ENCODE assay signal across 14 cellular contexts in the genomic region with DNA sequence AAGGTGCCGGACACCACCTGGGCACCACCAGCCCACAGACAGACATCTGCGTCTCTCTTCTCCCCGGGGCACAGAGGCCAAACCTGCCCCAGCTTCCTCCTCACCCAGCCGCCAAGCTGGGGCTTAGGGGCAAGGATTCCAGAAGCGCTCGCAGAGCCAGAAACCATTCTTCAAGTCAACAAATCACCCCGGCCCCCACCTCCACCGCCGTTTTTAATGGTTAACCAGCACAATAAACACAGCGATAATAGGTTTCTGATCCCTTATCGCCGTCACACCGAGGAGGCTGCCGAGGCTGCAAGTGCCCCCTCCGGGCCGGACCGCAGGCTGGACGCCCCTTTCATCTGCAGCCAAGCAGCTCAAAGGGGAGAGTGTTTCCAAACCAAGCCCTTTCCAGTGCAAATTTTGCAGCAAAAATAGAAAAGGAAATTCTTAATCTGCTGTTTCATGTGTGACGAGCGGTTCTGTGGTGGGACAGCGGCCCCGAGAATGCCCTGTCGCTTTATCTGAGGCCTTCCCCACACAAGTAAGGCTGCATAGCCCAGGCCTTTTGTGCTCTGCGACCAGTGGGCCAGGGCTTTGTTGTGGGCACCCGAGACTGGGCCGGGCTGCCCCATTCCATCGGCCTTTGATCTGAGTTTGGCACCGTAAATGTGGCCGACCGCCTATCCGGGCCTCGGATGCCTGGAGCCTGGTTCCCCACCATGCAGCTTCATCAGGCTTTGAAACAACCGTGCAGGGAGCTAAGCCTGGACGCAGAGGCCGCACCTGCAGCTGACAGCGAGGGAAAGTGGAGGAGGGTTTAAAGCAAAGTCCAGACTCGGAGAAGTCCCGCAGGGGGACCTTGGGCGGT.
DNase-seq lines count a peak whose midpoint lies in the region; ATAC-seq and TF ChIP-seq lines count a peak whose summit lies in the region.
"Had no signal": no experiment of that assay in that cellular context is flagged by ENCODE, and none has a peak within 500 bp of the region (broad histone marks: within the 10 kb centered on the region; RNA-seq: fewer than 3 reads in every experiment).

No MANE protein-coding gene starts in this region.

- TF ChIP-seq POLR2A in spleen (IDR thresholded peaks at IDR 0.05): no peak

- no peak overlapping the region for H3K4me3 Mint-ChIP-seq in activated CD8-positive, alpha-beta memory T cell treated with anti-CD3 and anti-CD28 coated beads, Interleukin-2, amount 10 ng/mL, durations not matched to agents 7 days and 5 days
- H3K4me3 Mint-ChIP-seq: dendritic cell treated with granulocyte-macrophage colony-stimulating factor and Interleukin-4, amounts not matched to agents 40 ng/mL and 50 ng/mL, for 4 days had no signal

- H3K9me3 Mint-ChIP-seq in activated CD8-positive, alpha-beta memory T cell treated with anti-CD3 and anti-CD28 coated beads, Interleukin-2, amount 10 ng/mL, durations not matched to agents 7 days and 5 days (ENCODE audit: low read depth): no peaks in the 10 kb centered on the region
- H3K9me3 Mint-ChIP-seq: dendritic cell treated with granulocyte-macrophage colony-stimulating factor and Interleukin-4, amounts not matched to agents 40 ng/mL and 50 ng/mL, for 4 days had no signal

- no peak overlapping the region for H3K4me3 ChIP-seq in left lung
- no peak overlapping the region for H3K4me3 ChIP-seq in spleen
- H3K4me3 ChIP-seq: adrenal gland had no signal

- H3K36me3 ChIP-seq in left lung (no peaks in the 10 kb centered on the region), spleen (no peaks in the 10 kb centered on the region)
- H3K36me3 ChIP-seq: adrenal gland had no signal

- peak; percentile 45 for DNase-seq in activated CD8-positive, alpha-beta memory T cell treated with anti-CD3 and anti-CD28 coated beads, Interleukin-2, amount 50 U/mL, for 48 hours
- no peak for DNase-seq in activated CD8-positive, alpha-beta memory T cell treated with anti-CD3 and anti-CD28 coated beads, Interleukin-2, amount 10 ng/mL, durations not matched to agents 7 days and 5 days
- DNase-seq in SW480 (ENCODE audit: low spot score) (peak; percentile 99), left lung (peak; percentile 22 to 61), spleen (peak; percentile 67), inferior parietal cortex (ENCODE audit: extremely low spot score) (no peak), ACHN (no peak)
- DNase-seq: Karpas-422, NCI-H2081, NCI-H82, SHP77 treated with DMSO at 0.1 percent for 48 hours had no signal

- H3K4me1 Mint-ChIP-seq in activated CD8-positive, alpha-beta memory T cell treated with anti-CD3 and anti-CD28 coated beads, Interleukin-2, amount 10 ng/mL, durations not matched to agents 7 days and 5 days: no peaks in the 10 kb centered on the region

- 70 to 81% (median 72%) methylated on average over 31 to 39 of the region's 39 CpGs for WGBS in spleen, 5 donors

- no peak overlapping the region for H3K27ac ChIP-seq in left lung
- no peak overlapping the region for H3K27ac ChIP-seq in spleen
- H3K27ac ChIP-seq: adrenal gland had no signal

- CTCF ChIA-PET in activated CD8-positive, alpha-beta memory T cell treated with anti-CD3 and anti-CD28 coated beads, Interleukin-2, amount 10 ng/mL, durations not matched to agents 7 days and 5 days (lab: Charles Lee): no interaction called here

- H3K4me1 ChIP-seq in left lung (no peaks in the 10 kb centered on the region), spleen (peaks cover 0 to 27% (median 11%) of the 10 kb centered on the region in 6 donors)
- H3K4me1 ChIP-seq: adrenal gland had no signal

- intact Hi-C loops in left lung (cut with DNase I): no loop called here
- intact Hi-C loops in spleen (cut with DNase I; ENCODE audit: low total_unique reads): no loop called here

- no peaks in the 10 kb centered on the region for H3K36me3 Mint-ChIP-seq in activated CD8-positive, alpha-beta memory T cell treated with anti-CD3 and anti-CD28 coated beads, Interleukin-2, amount 10 ng/mL, durations not matched to agents 7 days and 5 days

- no peak for TF ChIP-seq CTCF in left lung (IDR thresholded peaks at IDR 0.05)
- no peak for TF ChIP-seq CTCF in spleen (IDR thresholded peaks at IDR 0.05 in 8 of 11, conservative IDR thresholded peaks at IDR 0.05 in 3 of 11)

- H3K27me3 Mint-ChIP-seq in activated CD8-positive, alpha-beta memory T cell treated with anti-CD3 and anti-CD28 coated beads, Interleukin-2, amount 10 ng/mL, durations not matched to agents 7 days and 5 days: no peaks in the 10 kb centered on the region

- no peak for ATAC-seq in activated CD8-positive, alpha-beta memory T cell treated with anti-CD3 and anti-CD28 coated beads, Interleukin-2, amount 10 ng/mL, durations not matched to agents 7 days and 5 days
- no peak for ATAC-seq in left lung
- no peak for ATAC-seq in HG03571 (IDR thresholded peaks at IDR 0.05; ENCODE audit: unreplicated experiment)

- H3K27ac Mint-ChIP-seq in activated CD8-positive, alpha-beta memory T cell treated with anti-CD3 and anti-CD28 coated beads, Interleukin-2, amount 10 ng/mL, durations not matched to agents 7 days and 5 days: no peak overlapping the region
- H3K27ac Mint-ChIP-seq: dendritic cell treated with granulocyte-macrophage colony-stimulating factor and Interleukin-4, amounts not matched to agents 40 ng/mL and 50 ng/mL, for 4 days had no signal

- H3K9me3 ChIP-seq in left lung: no peaks in the 10 kb centered on the region
- no peaks in the 10 kb centered on the region for H3K9me3 ChIP-seq in spleen
- H3K9me3 ChIP-seq: adrenal gland had no signal

- in situ Hi-C loops in ACHN (cut with HindIII; ENCODE audit: low pct_ligation_motif_present, low pct_unique_long_range_greater_than_20kb, low sequenced_read_pairs): no loop called here

- H3K27me3 ChIP-seq in left lung (peaks cover 0 to 39% of the 10 kb centered on the region in 2 donors), spleen (replicated peaks in 1 of 7) (peaks cover 0 to 32% (median 0%) of the 10 kb centered on the region in 7 donors)

Comparison
In these comparisons a context has a peak if more than half of its experiments do, and no peak if none do; other contexts are left out.
1. DNase-seq: peak in activated CD8-positive, alpha-beta memory T cell treated with anti-CD3 and anti-CD28 coated beads, Interleukin-2, amount 50 U/mL, for 48 hours (single experiment), SW480 (single experiment), left lung (2 of 2) and spleen (single experiment); none in activated CD8-positive, alpha-beta memory T cell treated with anti-CD3 and anti-CD28 coated beads, Interleukin-2, amount 10 ng/mL, durations not matched to agents 7 days and 5 days (single experiment), inferior parietal cortex (single experiment) and ACHN (single experiment).